Comparison of ENCODE assay signal across 19 cellular contexts in genomic region chr9:119959846-119960545, GRCh38.
A peak's percentile ranks its signal among the peaks of the same experiment; 100 is the strongest.
DNase-seq lines count a peak whose midpoint lies in the region; ATAC-seq and TF ChIP-seq lines count a peak whose summit lies in the region.
"Had no signal": no experiment of that assay in that cellular context is flagged by ENCODE, and none has a peak within 500 bp of the region (broad histone marks: within the 10 kb centered on the region; RNA-seq: fewer than 3 reads in every experiment).

No MANE protein-coding gene starts in this region.

- no peaks in the 10 kb centered on the region for H3K4me1 Mint-ChIP-seq in CD8-positive, alpha-beta T cell (ENCODE audit: low read depth)

- H3K36me3 Mint-ChIP-seq in CD8-positive, alpha-beta T cell = no peaks in the 10 kb centered on the region
- H3K36me3 Mint-ChIP-seq: CD14-positive monocyte had no signal

- CTCF ChIA-PET in CD8-positive, alpha-beta T cell (lab: Charles Lee) = no interaction called here

- no peak overlapping the region for H3K27ac Mint-ChIP-seq in CD8-positive, alpha-beta T cell
- H3K27ac Mint-ChIP-seq: CD14-positive monocyte had no signal

- no peak overlapping the region for H3K4me3 ChIP-seq in transverse colon
- H3K4me3 ChIP-seq in CD8-positive, alpha-beta T cell (ENCODE audit: low read depth, low read length) = no peak overlapping the region
- H3K4me3 ChIP-seq: A549, K562 had no signal

- no peaks in the 10 kb centered on the region for H3K9me3 Mint-ChIP-seq in CD8-positive, alpha-beta T cell
- H3K9me3 Mint-ChIP-seq: CD14-positive monocyte had no signal

- in situ Hi-C loops in G401 (cut with HindIII; ENCODE audit: low sequenced_read_pairs) = no loop called here
- in situ Hi-C loops in transverse colon (cut with MboI; ENCODE audit: low pct_ligation_motif_present in 1 of 4, low pct_unique_long_range_greater_than_20kb in 1 of 4, low sequenced_read_pairs in 3 of 4) = loop anchor here in 2 of 4 donors (25.0 kb wide), 2 partner anchors 398 to 502 kb away; no protein-coding TSS in a partner anchor

- DNase-seq in G401 (ENCODE audit: low spot score) (peak; percentile 88), RPMI7951 (ENCODE audit: low read depth) (peak; percentile 73), cerebellar nuclear complex (lab: John Stamatoyannopoulos, UW) (peak; percentile 30 to 85), iris pigment epithelial cell (ENCODE audit: low read depth) (peak; percentile 14), transverse colon (no peak), SW480 (ENCODE audit: low spot score) (no peak), DMS153 (lab: John Stamatoyannopoulos, UW) (no peak)
- no peak for DNase-seq in CD8-positive, alpha-beta T cell
- DNase-seq: Calu3, DND-41, GF-D8, NCI-H1092 treated with DMSO at 0.1 percent for 48 hours, NCI-H1694, NCI-H774, SHP77 had no signal

- intact Hi-C loops in transverse colon (cut with DNase I; ENCODE audit: low total_unique reads) = no loop called here
- intact Hi-C loops in CD8-positive, alpha-beta T cell (cut with DNase I, micrococcal nuclease) = no loop called here

- no peak for TF ChIP-seq EP300 in transverse colon (IDR thresholded peaks at IDR 0.05; ENCODE audit: low read depth)

- peaks cover 0 to 13% (median 0%) of the 10 kb centered on the region in 4 donors for H3K4me1 ChIP-seq in transverse colon
- no peaks in the 10 kb centered on the region for H3K4me1 ChIP-seq in CD8-positive, alpha-beta T cell (ENCODE audit: insufficient read depth, low read length)

- no peak overlapping the region for H3K27ac ChIP-seq in transverse colon
- H3K27ac ChIP-seq in CD8-positive, alpha-beta T cell (ENCODE audit: low read depth, low read length) = no peak overlapping the region
- H3K27ac ChIP-seq: A549, HL-60 had no signal

- TF ChIP-seq POLR2A in transverse colon (IDR thresholded peaks at IDR 0.05) = no peak

- POLR2A ChIA-PET in CD8-positive, alpha-beta T cell (lab: Charles Lee) = no interaction called here

- no peak for ATAC-seq in CD8-positive, alpha-beta T cell
- ATAC-seq: A549, K562 had no signal

- no peaks in the 10 kb centered on the region for H3K36me3 ChIP-seq in transverse colon
- no peaks in the 10 kb centered on the region for H3K36me3 ChIP-seq in CD8-positive, alpha-beta T cell (ENCODE audit: insufficient read depth, low read length)

- no peaks in the 10 kb centered on the region for H3K9me3 ChIP-seq in transverse colon
- no peaks in the 10 kb centered on the region for H3K9me3 ChIP-seq in CD8-positive, alpha-beta T cell (ENCODE audit: low read length)
- H3K9me3 ChIP-seq: A549 had no signal

- no peaks in the 10 kb centered on the region for H3K27me3 ChIP-seq in transverse colon
- H3K27me3 ChIP-seq in CD8-positive, alpha-beta T cell (ENCODE audit: insufficient read depth, low read length) = no peaks in the 10 kb centered on the region

- TF ChIP-seq CTCF in transverse colon (IDR thresholded peaks at IDR 0.05) = no peak
- no peak for TF ChIP-seq CTCF in CD8-positive, alpha-beta T cell (IDR thresholded peaks at IDR 0.05)

- H3K4me3 Mint-ChIP-seq in CD8-positive, alpha-beta T cell = no peak overlapping the region

- 69 to 70% methylated on average over 2 to 6 of the region's 6 CpGs for WGBS in transverse colon (ENCODE audit: low coverage in 1 of 2), 2 donors

- peaks cover 6% of the 10 kb centered on the region for H3K27me3 Mint-ChIP-seq in CD8-positive, alpha-beta T cell (ENCODE audit: low read depth)

Comparison
In these comparisons a context has a peak if more than half of its experiments do, and no peak if none do; other contexts are left out.
1. DNase-seq: peak in G401 (single experiment), RPMI7951 (single experiment), cerebellar nuclear complex (2 of 2) and iris pigment epithelial cell (single experiment); none in transverse colon (single experiment), SW480 (single experiment), DMS153 (single experiment) and CD8-positive, alpha-beta T cell (0 of 7).